Comparison of ENCODE assay signal across 7 cellular contexts in genomic region chr6:40039042-40039441, GRCh38.
"Had no signal": no experiment of that assay in that cellular context is flagged by ENCODE, and none has a peak within 500 bp of the region (broad histone marks: within the 10 kb centered on the region; RNA-seq: fewer than 3 reads in every experiment).

No MANE protein-coding gene starts in this region.

- H3K27ac Mint-ChIP-seq: H9 had no signal

- FAIRE-seq: H54, HepG2, K562 had no signal

- H3K4me3 ChIP-seq: K562 had no signal

- ATAC-seq: HepG2, K562 had no signal

- DNase-seq: GOT3, H9, HCEC 1CT, KG1 had no signal

- H3K4me3 Mint-ChIP-seq: H9 had no signal
